ENCODE assay signal across 8 cellular contexts in the genomic region with DNA sequence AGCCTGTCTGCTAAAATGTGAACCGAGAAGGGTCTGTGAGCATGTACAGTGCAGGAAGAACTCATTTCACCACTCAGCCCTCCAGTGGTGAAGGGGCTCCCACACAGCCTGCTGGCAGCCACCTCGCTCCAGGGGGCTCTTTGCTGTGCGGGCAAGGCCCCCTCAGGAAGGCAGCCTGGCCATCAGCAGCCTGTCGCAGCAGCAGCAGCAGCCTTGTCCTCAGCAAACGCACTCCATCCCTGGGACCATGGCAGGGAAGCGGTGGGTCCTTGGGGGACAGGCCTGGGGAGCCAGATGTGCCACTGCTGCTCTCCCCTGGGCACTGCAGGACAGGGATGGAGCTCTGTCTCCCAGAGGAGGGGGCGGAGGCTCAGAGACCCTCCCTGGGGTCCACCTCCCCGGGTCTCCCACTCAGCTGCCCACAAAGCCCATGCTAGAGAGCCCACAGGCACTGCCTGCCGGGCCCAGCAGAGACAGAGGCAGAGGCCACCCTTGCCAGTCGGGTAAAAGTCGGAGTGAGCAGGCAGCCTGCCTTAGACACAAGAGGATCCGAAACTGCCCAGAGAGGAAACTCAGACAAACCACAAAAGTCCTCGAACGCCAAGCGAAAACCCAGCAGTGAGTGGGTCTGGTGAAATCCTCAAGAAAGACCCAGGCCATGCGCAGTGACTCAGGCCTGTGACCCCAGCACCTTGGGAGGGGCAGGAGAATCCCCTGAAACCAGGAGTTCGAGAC. TPM values are rescaled to one million over a fixed set of nuclear protein-coding genes. Genes with fewer than 3 reads are reported as not detected.
DNase-seq lines count a peak whose midpoint lies in the region; ATAC-seq, FAIRE-seq and TF ChIP-seq lines count a peak whose summit lies in the region.

No MANE protein-coding gene starts in this region.

- no peak for FAIRE-seq in kidney (lab: Jason Lieb, UNC)

- ATAC-seq in HG02763 (IDR thresholded peaks at IDR 0.05; ENCODE audit: unreplicated experiment) = peak; percentile 71

- TF ChIP-seq POLR2A in Peyer's patch (IDR thresholded peaks at IDR 0.05) (no peak), vagina (IDR thresholded peaks at IDR 0.05) (no peak)

- POLR2A ChIA-PET in PC-9 (lab: Charles Lee; ENCODE audit: unreplicated experiment) = no interaction called here

- TF ChIP-seq CTCF in Peyer's patch (IDR thresholded peaks at IDR 0.05) = no peak
- no peak for TF ChIP-seq CTCF in kidney (IDR thresholded peaks at IDR 0.05; ENCODE audit: borderline replicate concordance, extremely low read depth, insufficient read depth)
- no peak for TF ChIP-seq CTCF in PC-9 (conservative IDR thresholded peaks at IDR 0.05)
- TF ChIP-seq CTCF in vagina (IDR thresholded peaks at IDR 0.05) = no peak

- H3K27ac ChIP-seq in Peyer's patch = peak overlapping the region in 1 of 4 donors; percentile 61
- H3K27ac ChIP-seq in kidney (ENCODE audit: low read depth in 2 of 2, low read length in 2 of 2) = no peak overlapping the region
- no peak overlapping the region for H3K27ac ChIP-seq in PC-9
- no peak overlapping the region for H3K27ac ChIP-seq in vagina

- no peak overlapping the region for H3K9ac ChIP-seq in kidney (ENCODE audit: low read length in 2 of 2)

- DNase-seq in activated CD4-positive, alpha-beta T cell treated with anti-CD3 and anti-CD28 coated beads, Interleukin-2, amount 50 U/mL, for 48 hours = peak; percentile 12 to 30
- no peak for DNase-seq in activated CD4-positive, alpha-beta T cell treated with anti-CD3 and anti-CD28 coated beads for 4 hours
- DNase-seq in Peyer's patch = peak; percentile 49 to 78 (median 69)
- peak; percentile 66 for DNase-seq in kidney
- no peak for DNase-seq in PC-9
- no peak for DNase-seq in NCI-H2029 (lab: John Stamatoyannopoulos, UW)
- no peak for DNase-seq in vagina (ENCODE audit: extremely low spot score in 2 of 2)

- no peaks in the 10 kb centered on the region for H3K9me2 ChIP-seq in PC-9 (ENCODE audit: insufficient read depth)

- CTCF ChIA-PET in PC-9 (lab: Charles Lee) = no interaction called here

- no peaks in the 10 kb centered on the region for H3F3A ChIP-seq in PC-9 (ENCODE audit: insufficient read depth, low read depth)

- H3K4me1 ChIP-seq in Peyer's patch = peaks cover 11 to 80% (median 25%) of the 10 kb centered on the region in 4 donors
- peaks cover 26 to 63% of the 10 kb centered on the region in 2 donors for H3K4me1 ChIP-seq in kidney (ENCODE audit: control insufficient read depth in 1 of 2, insufficient read depth in 1 of 2, low read depth in 1 of 2, low read length in 2 of 2)
- H3K4me1 ChIP-seq in PC-9 (replicated peaks; ENCODE audit: insufficient read depth) = peaks cover 18% of the 10 kb centered on the region
- H3K4me1 ChIP-seq in vagina = peaks cover 95% of the 10 kb centered on the region

- H4K20me1 ChIP-seq in PC-9 (ENCODE audit: insufficient read depth) = peaks cover 77% of the 10 kb centered on the region

- no peak overlapping the region for H3K4me2 ChIP-seq in PC-9

- intact Hi-C loops in kidney (cut with DNase I) = no loop called here
- intact Hi-C loops in PC-9 (cut with micrococcal nuclease; ENCODE audit: unreplicated experiment) = no loop called here
- intact Hi-C loops in vagina (cut with DNase I) = no loop called here

- BruUV-seq in PC-9 (replicated peaks; lab: Mats Ljungman, UMichigan) = no TSS peak

- H3K36me3 ChIP-seq in Peyer's patch (no peaks in the 10 kb centered on the region), kidney (ENCODE audit: control insufficient read depth in 1 of 2, insufficient read depth in 2 of 2, low read length in 2 of 2) (peaks cover 0 to 3% of the 10 kb centered on the region in 2 donors), PC-9 (ENCODE audit: low read depth) (no peaks in the 10 kb centered on the region), vagina (no peaks in the 10 kb centered on the region)

- peaks cover 57% of the 10 kb centered on the region for H3K79me2 ChIP-seq in PC-9 (ENCODE audit: low read depth)

- H3K9me3 ChIP-seq in Peyer's patch (no peaks in the 10 kb centered on the region), kidney (ENCODE audit: control insufficient read depth in 1 of 2, low read length in 2 of 2) (no peaks in the 10 kb centered on the region), PC-9 (ENCODE audit: insufficient read depth, low read depth) (no peaks in the 10 kb centered on the region), vagina (no peaks in the 10 kb centered on the region)

- no peak overlapping the region for H2AFZ ChIP-seq in PC-9

- H3K27me3 ChIP-seq in Peyer's patch = no peaks in the 10 kb centered on the region
- H3K27me3 ChIP-seq in PC-9 (ENCODE audit: insufficient read depth, low read depth) = no peaks in the 10 kb centered on the region
- H3K27me3 ChIP-seq in vagina = no peaks in the 10 kb centered on the region

- H3K4me3 ChIP-seq in Peyer's patch (peak overlapping the region in 1 of 4 donors; percentile 18), kidney (ENCODE audit: low read length in 2 of 2) (no peak overlapping the region), PC-9 (no peak overlapping the region), vagina (no peak overlapping the region)

RNA-seq across cellular contexts. Expression of a gene that starts 8.0 kb away (rescaled TPM):
- total RNA-seq in Peyer's patch = 10 to 100 TPM; 16.3 to 57.8 (median 35.0) TPM
- 46.2 TPM for total RNA-seq in kidney
- polyA plus RNA-seq in kidney (ENCODE audit: insufficient read depth, low read depth, low replicate concordance) = 7.7 TPM
- 47.3 and 64.0 TPM in 2 replicates for total RNA-seq in PC-9 (2021)
- total RNA-seq in vagina = 20.4 TPM

RNA-seq across cellular contexts. Expression of a gene that starts 34.5 kb away (rescaled TPM):
- total RNA-seq in Peyer's patch (10 to 100 TPM in 1 of 4 donors, 1 to 10 TPM in 3; 1.4 to 11.6 (median 2.3) TPM), kidney (24.4 TPM), PC-9 (2021) (23.7 and 26.2 TPM in 2 replicates), vagina (13.0 TPM)
- polyA plus RNA-seq in kidney (ENCODE audit: insufficient read depth, low read depth, low replicate concordance) = 16.5 TPM

Comparison
In these comparisons a context has a peak if more than half of its experiments do, and no peak if none do; other contexts are left out.
1. DNase-seq: peak in activated CD4-positive, alpha-beta T cell treated with anti-CD3 and anti-CD28 coated beads, Interleukin-2, amount 50 U/mL, for 48 hours (2 of 2), Peyer's patch (3 of 3) and kidney (single experiment); none in activated CD4-positive, alpha-beta T cell treated with anti-CD3 and anti-CD28 coated beads for 4 hours (0 of 2), PC-9 (0 of 2), NCI-H2029 (single experiment) and vagina (0 of 2).